ENCODE assay signal across 1 cellular context in the genomic region with DNA sequence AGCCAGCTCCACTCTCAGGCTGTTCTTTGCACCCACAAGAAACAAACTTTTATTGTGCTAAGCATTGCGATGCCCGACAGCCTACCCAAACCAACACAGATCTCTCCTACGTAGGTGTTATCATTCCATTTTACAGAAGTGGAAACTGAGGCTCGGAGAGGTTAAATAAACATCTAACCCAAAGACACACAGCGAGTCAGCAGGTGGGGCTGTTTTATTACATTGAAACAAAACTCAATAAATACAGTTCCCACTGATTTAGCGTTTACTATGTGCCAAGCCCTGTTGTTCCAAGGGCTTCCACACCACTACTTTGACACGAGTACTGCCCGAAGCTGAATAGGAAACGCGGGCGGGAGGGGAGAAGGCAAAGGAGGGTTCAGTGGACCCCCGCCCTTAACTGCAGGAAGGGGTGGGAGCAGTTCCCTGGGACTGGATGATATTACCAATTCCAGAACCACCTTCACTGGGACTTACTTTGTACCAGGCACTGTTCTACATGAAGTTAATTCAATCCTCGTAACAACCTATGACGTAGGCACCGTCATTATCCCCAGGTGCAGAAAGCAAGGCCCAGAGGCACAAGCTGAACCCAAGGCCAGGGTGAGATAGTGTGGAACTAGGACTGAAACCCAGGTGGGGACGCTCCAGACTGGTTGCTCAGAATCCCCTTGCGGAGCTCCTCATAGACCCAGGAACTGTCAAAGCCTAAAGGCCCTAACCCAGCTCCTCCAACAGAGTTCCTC.
TF ChIP-seq lines count a peak whose summit lies in the region.

No MANE protein-coding gene starts in this region.

TF ChIP-seq in GM12878, 131 proteins besides CTCF, POLR2A, EP300 and RAD21:
- TF ChIP-seq SP1 (IDR thresholded peaks at IDR 0.05; ENCODE audit: low read depth, low read length) (no peak), EED (IDR thresholded peaks at IDR 0.05; ENCODE audit: low read depth) (no peak), ZNF592 (IDR thresholded peaks at IDR 0.05) (no peak), ZNF274 (IDR thresholded peaks at IDR 0.05; ENCODE audit: insufficient read depth, insufficient read length) (no peak), RB1 (IDR thresholded peaks at IDR 0.05; ENCODE audit: borderline replicate concordance) (no peak), ZNF384 (IDR thresholded peaks at IDR 0.05; ENCODE audit: borderline replicate concordance, low read depth, low read length) (no peak), CHD1 (IDR thresholded peaks at IDR 0.05; ENCODE audit: low read depth, low read length) (no peak), ZZZ3 (IDR thresholded peaks at IDR 0.05; ENCODE audit: control insufficient read depth, insufficient read length, low read depth) (no peak), POLR2AphosphoS5 (IDR thresholded peaks at IDR 0.05; ENCODE audit: low read length) (no peak), CHD2 (IDR thresholded peaks at IDR 0.05; ENCODE audit: borderline replicate concordance, low read depth, low read length) (no peak)
